Comparison of ENCODE assay signal across 9 cellular contexts in genomic region chr4:164930647-164931046, GRCh38. TPM values are rescaled to one million over a fixed set of nuclear protein-coding genes. Genes with fewer than 3 reads are reported as not detected.
"Had no signal": no experiment of that assay in that cellular context is flagged by ENCODE, and none has a peak within 500 bp of the region (broad histone marks: within the 10 kb centered on the region; RNA-seq: fewer than 3 reads in every experiment).

No MANE protein-coding gene starts in this region.

- FAIRE-seq: H1, H54, HTR-8/SVneo had no signal

- H3K36me3 Mint-ChIP-seq: IgD-negative memory B cell had no signal

- DNase-seq: GM23248, H9, HCEC 1CT, KBM-7 had no signal

- H3K27ac Mint-ChIP-seq: H9, IgD-negative memory B cell had no signal

- H3K27ac ChIP-seq: GM23248 had no signal

- H3K4me3 ChIP-seq: GM23248 had no signal

- H3K9ac ChIP-seq: GM23248 had no signal

- H3K9me3 Mint-ChIP-seq: H9, IgD-negative memory B cell had no signal

- H3K4me3 Mint-ChIP-seq: H9 had no signal

RNA-seq across cellular contexts. Expression of gene TRIM61, which starts 46.8 kb away (rescaled TPM):
- total RNA-seq: GM23248, HT-29 had no signal

RNA-seq across cellular contexts. Expression of gene APELA, which starts 53.7 kb away (rescaled TPM):
- total RNA-seq: GM23248, HT-29 had no signal
- polyA plus RNA-seq: GM23248, IgD-negative memory B cell had no signal
